ENCODE assay signal across 10 cellular contexts in genomic region chr10:132938472-132939329, GRCh38. TPM values are rescaled to one million over a fixed set of nuclear protein-coding genes. Genes with fewer than 3 reads are reported as not detected.
DNase-seq lines count a peak whose midpoint lies in the region; ATAC-seq and TF ChIP-seq lines count a peak whose summit lies in the region.
"Had no signal": no experiment of that assay in that cellular context is flagged by ENCODE, and none has a peak within 500 bp of the region (broad histone marks: within the 10 kb centered on the region; RNA-seq: fewer than 3 reads in every experiment).

No MANE protein-coding gene starts in this region.

- POLR2A ChIA-PET in activated naive CD8-positive, alpha-beta T cell treated with anti-CD3 and anti-CD28 coated beads, Interleukin-2, amount 10 ng/mL, durations not matched to agents 7 days and 5 days (lab: Charles Lee): no interaction called here

- H3K4me3 Mint-ChIP-seq in activated naive CD8-positive, alpha-beta T cell treated with anti-CD3 and anti-CD28 coated beads, Interleukin-2, amount 10 ng/mL, durations not matched to agents 7 days and 5 days: no peak overlapping the region
- H3K4me3 Mint-ChIP-seq: activated T-helper 17 cell treated with anti-CD3 and anti-CD28 coated beads, Interleukin-2, amount 50 U/mL, for 72 hours had no signal

- H3K36me3 Mint-ChIP-seq in activated naive CD8-positive, alpha-beta T cell treated with anti-CD3 and anti-CD28 coated beads, Interleukin-2, amount 10 ng/mL, durations not matched to agents 7 days and 5 days: no peaks in the 10 kb centered on the region

- H3K36me3 ChIP-seq in H7 (replicated peaks; ENCODE audit: control insufficient read depth, insufficient read depth, low read length) (no peaks in the 10 kb centered on the region; the same call in 1 of the 2 replicates), lower lobe of right lung (no peaks in the 10 kb centered on the region)

- H3K9me3 Mint-ChIP-seq in activated naive CD8-positive, alpha-beta T cell treated with anti-CD3 and anti-CD28 coated beads, Interleukin-2, amount 10 ng/mL, durations not matched to agents 7 days and 5 days: no peaks in the 10 kb centered on the region
- H3K9me3 Mint-ChIP-seq: activated T-helper 17 cell treated with anti-CD3 and anti-CD28 coated beads, Interleukin-2, amount 50 U/mL, for 72 hours had no signal

- H3K4me1 Mint-ChIP-seq in activated naive CD8-positive, alpha-beta T cell treated with anti-CD3 and anti-CD28 coated beads, Interleukin-2, amount 10 ng/mL, durations not matched to agents 7 days and 5 days: peaks cover 2% of the 10 kb centered on the region

- intact Hi-C loops in lower lobe of right lung (cut with DNase I): no loop called here

- H3K4me3 ChIP-seq in H7 (ENCODE audit: insufficient read depth, low read depth, low read length) (no peak overlapping the region), lower lobe of right lung (no peak overlapping the region)

- H3K9me3 ChIP-seq in lower lobe of right lung: no peaks in the 10 kb centered on the region

- no peak overlapping the region for H3K27ac ChIP-seq in lower lobe of right lung

- peaks cover 7% of the 10 kb centered on the region for H3K4me1 ChIP-seq in lower lobe of right lung

- TF ChIP-seq CTCF in lower lobe of right lung (IDR thresholded peaks at IDR 0.05): peak; percentile 9

- H3K27me3 ChIP-seq in H7 (ENCODE audit: control insufficient read depth, insufficient read depth, low read length) (no peaks in the 10 kb centered on the region; the same call in 1 of the 2 replicates), lower lobe of right lung (ENCODE audit: low read depth) (peaks cover 58% of the 10 kb centered on the region)

- peaks cover 23% of the 10 kb centered on the region for H3K27me3 Mint-ChIP-seq in activated naive CD8-positive, alpha-beta T cell treated with anti-CD3 and anti-CD28 coated beads, Interleukin-2, amount 10 ng/mL, durations not matched to agents 7 days and 5 days

- H3K27ac Mint-ChIP-seq in activated naive CD8-positive, alpha-beta T cell treated with anti-CD3 and anti-CD28 coated beads, Interleukin-2, amount 10 ng/mL, durations not matched to agents 7 days and 5 days: no peak overlapping the region
- H3K27ac Mint-ChIP-seq: activated T-helper 17 cell treated with anti-CD3 and anti-CD28 coated beads, Interleukin-2, amount 50 U/mL, for 72 hours had no signal

- DNase-seq in DMS 273 (lab: John Stamatoyannopoulos, UW; ENCODE audit: unreplicated experiment) (peak; percentile 83), DMS 273 treated with DMSO at 0.1 percent for 48 hours (lab: John Stamatoyannopoulos, UW) (no peak), H7 (peak; percentile 94), lower lobe of right lung (peak; percentile 39), DMS79 (lab: John Stamatoyannopoulos, UW) (no peak)
- peak; percentile 34 for DNase-seq in activated naive CD8-positive, alpha-beta T cell treated with anti-CD3 and anti-CD28 coated beads, Interleukin-2, amount 10 ng/mL, durations not matched to agents 7 days and 5 days
- DNase-seq: NCI-H1417 treated with DMSO at 0.1 percent for 48 hours had no signal

- peak; percentile 44 for ATAC-seq in activated naive CD8-positive, alpha-beta T cell treated with anti-CD3 and anti-CD28 coated beads, Interleukin-2, amount 10 ng/mL, durations not matched to agents 7 days and 5 days (ENCODE audit: low read depth)
- ATAC-seq in lower lobe of right lung (no peak), HG03280 (IDR thresholded peaks at IDR 0.05; ENCODE audit: unreplicated experiment) (no peak), GM21723 (IDR thresholded peaks at IDR 0.05; ENCODE audit: unreplicated experiment) (no peak)
- ATAC-seq: activated T-helper 17 cell treated with anti-CD3 and anti-CD28 coated beads, Interleukin-2, amount 50 U/mL, for 72 hours had no signal

RNA-seq across cellular contexts. Expression of gene CFAP46, which starts 3.7 kb away (rescaled TPM):
- total RNA-seq in H7 (2014; rRNA removed; shearing (Covaris generic)): 0.59 and 0.70 TPM in 2 replicates
- total RNA-seq in activated naive CD8-positive, alpha-beta T cell treated with anti-CD3 and anti-CD28 coated beads, Interleukin-2, amount 10 ng/mL, durations not matched to agents 7 days and 5 days: not detected
- 9.0 TPM for total RNA-seq in lower lobe of right lung
- total RNA-seq: activated T-helper 17 cell treated with anti-CD3 and anti-CD28 coated beads, Interleukin-2, amount 50 U/mL, for 72 hours had no signal

Comparison
In these comparisons a context has a peak if more than half of its experiments do, and no peak if none do; other contexts are left out.
1. DNase-seq: peak in DMS 273 (single experiment), H7 (single experiment), activated naive CD8-positive, alpha-beta T cell treated with anti-CD3 and anti-CD28 coated beads, Interleukin-2, amount 10 ng/mL, durations not matched to agents 7 days and 5 days (single experiment) and lower lobe of right lung (single experiment); none in DMS 273 treated with DMSO at 0.1 percent for 48 hours (single experiment) and DMS79 (single experiment).